23 cellular contexts compared by ENCODE assay signal in genomic region chr6:91565207-91565606, GRCh38.
DNase-seq lines count a peak whose midpoint lies in the region; ATAC-seq, FAIRE-seq and TF ChIP-seq lines count a peak whose summit lies in the region.
"Had no signal": no experiment of that assay in that cellular context is flagged by ENCODE, and none has a peak within 500 bp of the region (broad histone marks: within the 10 kb centered on the region; RNA-seq: fewer than 3 reads in every experiment).

No MANE protein-coding gene starts in this region.

- TF ChIP-seq CTCF in HepG2 (CRISPR knock-in tag; IDR thresholded peaks at IDR 0.05) = no peak
- TF ChIP-seq CTCF in right lobe of liver (IDR thresholded peaks at IDR 0.05) = no peak
- TF ChIP-seq CTCF in K562 (IDR thresholded peaks at IDR 0.05 in 2 of 3, conservative IDR thresholded peaks at IDR 0.05 in 1 of 3; ENCODE audit: insufficient read depth in 2 of 3, low read depth in 1 of 3, low read length in 3 of 3) = no peak
- TF ChIP-seq CTCF in spleen (IDR thresholded peaks at IDR 0.05 in 8 of 11, conservative IDR thresholded peaks at IDR 0.05 in 3 of 11) = no peak
- TF ChIP-seq CTCF in GM13977 (IDR thresholded peaks at IDR 0.05; ENCODE audit: extremely low read depth, insufficient read depth, missing control alignments) = no peak

- TF ChIP-seq EP300 in HepG2 (IDR thresholded peaks at IDR 0.05; ENCODE audit: low read depth in 2 of 2, low read length in 2 of 2) (no peak), HepG2 (CRISPR knock-in tag; IDR thresholded peaks at IDR 0.05; ENCODE audit: borderline replicate concordance) (no peak), K562 (IDR thresholded peaks at IDR 0.05; ENCODE audit: low read length) (no peak)

- H2BK5ac ChIP-seq in mesenchymal stem cell (ENCODE audit: low read depth, low read length, poor library complexity, severe bottlenecking) = peak overlapping the region; percentile 25

- no peak overlapping the region for H3K4me2 ChIP-seq in HepG2 (ENCODE audit: low read depth, low read length)
- H3K4me2 ChIP-seq in K562 (ENCODE audit: insufficient read depth, low read length) = no peak overlapping the region
- no peak overlapping the region for H3K4me2 ChIP-seq in mesenchymal stem cell (ENCODE audit: low read length, poor library complexity, severe bottlenecking)
- H3K4me2 ChIP-seq: BLaER1 had no signal

- H3K4ac ChIP-seq in mesenchymal stem cell (ENCODE audit: low read depth in 1 of 2, low read length in 2 of 2) = no peak overlapping the region

- ATAC-seq in HepG2 = no peak
- no peak for ATAC-seq in right lobe of liver
- no peak for ATAC-seq in K562

- H3K9ac ChIP-seq in HepG2 (ENCODE audit: insufficient read depth, low read depth, low read length) (no peak overlapping the region), K562 (ENCODE audit: insufficient read depth in 1 of 2, low read depth in 2 of 2, low read length in 2 of 2) (no peak overlapping the region), mesenchymal stem cell (ENCODE audit: low read length) (no peak overlapping the region)
- H3K9ac ChIP-seq: BLaER1 had no signal

- no peak overlapping the region for H3K23ac ChIP-seq in mesenchymal stem cell (ENCODE audit: low read length in 2 of 2)

- BruUV-seq in HepG2 (replicated peaks; lab: Mats Ljungman, UMichigan) = no TSS peak
- no TSS peak for BruUV-seq in K562 (replicated peaks; lab: Mats Ljungman, UMichigan)

- H2AK5ac ChIP-seq in mesenchymal stem cell (ENCODE audit: low read length, severe bottlenecking) = no peak overlapping the region

- in situ Hi-C loops in HepG2 (cut with HindIII; ENCODE audit: extremely low pct_ligation_motif_present, low pct_unique_long_range_greater_than_20kb) (no loop called here), K562 (cut with MboI) (no loop called here), GM13977 (cut with MboI; ENCODE audit: low pct_unique_long_range_greater_than_20kb, low sequenced_read_pairs, unreplicated experiment) (no loop called here)

- no peak for FAIRE-seq in HepG2 (lab: Jason Lieb, UNC)
- no peak for FAIRE-seq in K562 (lab: Jason Lieb, UNC)
- FAIRE-seq: G401.6, GM12891, GM18507 had no signal

- no peak overlapping the region for H2BK12ac ChIP-seq in mesenchymal stem cell (ENCODE audit: low read length in 2 of 2)

- no peak overlapping the region for H4K8ac ChIP-seq in mesenchymal stem cell (ENCODE audit: low read length)

- no peak overlapping the region for H2BK15ac ChIP-seq in mesenchymal stem cell (ENCODE audit: low read depth, poor library complexity, severe bottlenecking)

- no peak overlapping the region for H4K91ac ChIP-seq in mesenchymal stem cell (ENCODE audit: low read length)

- no peak overlapping the region for H3K18ac ChIP-seq in mesenchymal stem cell (ENCODE audit: low read depth in 1 of 2, low read length in 2 of 2)

- CTCF ChIA-PET in HepG2 (lab: Yijun Ruan, JAX; ENCODE audit: low intra/inter-chr PET ratio, low total read pairs) (no interaction called here), K562 (lab: Yijun Ruan, JAX; ENCODE audit: low intra/inter-chr PET ratio) (no interaction called here)

- no peak overlapping the region for H2AFZ ChIP-seq in HepG2 (ENCODE audit: low read length)
- no peak overlapping the region for H2AFZ ChIP-seq in K562 (ENCODE audit: low read depth, low read length)
- H2AFZ ChIP-seq in mesenchymal stem cell (ENCODE audit: low read depth, low read length) = no peak overlapping the region

- H4K20me1 ChIP-seq in HepG2 (ENCODE audit: insufficient read depth, low read length) = no peaks in the 10 kb centered on the region
- no peaks in the 10 kb centered on the region for H4K20me1 ChIP-seq in K562 (replicated peaks; ENCODE audit: control insufficient read depth, insufficient read depth, low read length)
- H4K20me1 ChIP-seq: BLaER1 had no signal

- no peak overlapping the region for H3K14ac ChIP-seq in mesenchymal stem cell (ENCODE audit: low read length in 2 of 2)

- H3K79me2 ChIP-seq in HepG2 (ENCODE audit: insufficient read depth, low read length) (no peaks in the 10 kb centered on the region), K562 (ENCODE audit: control insufficient read depth, insufficient read depth, low read length) (no peaks in the 10 kb centered on the region)

- WGBS in HepG2 (ENCODE audit: low lambda C conversion rate) = 0% methylated on average over 3 of the region's 3 CpGs
- WGBS in right lobe of liver (ENCODE audit: insufficient coverage, low coverage, low lambda C conversion rate, missing lambda C conversion rate) = 49% methylated on average over 3 of the region's 3 CpGs
- 2% methylated on average over 3 of the region's 3 CpGs for WGBS in K562 (ENCODE audit: insufficient coverage, low coverage, missing lambda C conversion rate)
- WGBS in mesenchymal stem cell = 29% methylated on average over 1 of the region's 3 CpGs
- WGBS in spleen, 5 donors = 62 to 77% (median 69%) methylated on average over 3 of the region's 3 CpGs

- H3K4me3 ChIP-seq in HepG2 (replicated peaks in 1 of 3; ENCODE audit: insufficient read depth in 1 of 3, low read depth in 2 of 3, low read length in 3 of 3) (no peak overlapping the region), right lobe of liver (no peak overlapping the region), K562 (no peak overlapping the region), mesenchymal stem cell (ENCODE audit: insufficient read depth in 1 of 2, low read depth in 1 of 2, low read length in 2 of 2) (no peak overlapping the region), spleen (no peak overlapping the region)
- H3K4me3 ChIP-seq: BLaER1 had no signal

- intact Hi-C loops in HepG2 (cut with micrococcal nuclease; ENCODE audit: unreplicated experiment) = no loop called here
- intact Hi-C loops in right lobe of liver (cut with DNase I) = no loop called here
- intact Hi-C loops in K562 (cut with micrococcal nuclease) = no loop called here
- intact Hi-C loops in spleen (cut with DNase I; ENCODE audit: low total_unique reads) = no loop called here

- H3K9me1 ChIP-seq in K562 (ENCODE audit: control insufficient read depth, insufficient read depth, low read length) = no peaks in the 10 kb centered on the region

- H3K4me1 ChIP-seq in HepG2 (ENCODE audit: insufficient read depth, low read length) (no peaks in the 10 kb centered on the region), right lobe of liver (no peaks in the 10 kb centered on the region), K562 (replicated peaks in 1 of 2; ENCODE audit: control insufficient read depth in 2 of 2, insufficient read depth in 2 of 2, low read length in 2 of 2) (no peaks in the 10 kb centered on the region), mesenchymal stem cell (ENCODE audit: control insufficient read depth, insufficient read depth, low read depth, low read length) (no peaks in the 10 kb centered on the region), spleen (no peaks in the 10 kb centered on the region)
- H3K4me1 ChIP-seq: BE2C, BLaER1 had no signal

- H3K27me3 ChIP-seq in HepG2 (ENCODE audit: control insufficient read depth in 1 of 2, insufficient read depth in 2 of 2, low read length in 2 of 2) (no peaks in the 10 kb centered on the region), right lobe of liver (no peaks in the 10 kb centered on the region), K562 (ENCODE audit: control insufficient read depth in 2 of 2, insufficient read depth in 2 of 2, low read length in 2 of 2) (no peaks in the 10 kb centered on the region), mesenchymal stem cell (ENCODE audit: control insufficient read depth in 1 of 2, insufficient read depth in 1 of 2, low read length in 2 of 2) (no peaks in the 10 kb centered on the region), spleen (replicated peaks in 1 of 7) (no peaks in the 10 kb centered on the region)
- H3K27me3 ChIP-seq: BE2C, BLaER1 had no signal

- H2BK120ac ChIP-seq in mesenchymal stem cell (ENCODE audit: low read depth, low read length) = no peak overlapping the region

- POLR2A ChIA-PET in HepG2 (lab: Yijun Ruan, JAX) (no interaction called here), K562 (lab: Yijun Ruan, JAX) (no interaction called here)

- H3K9me3 ChIP-seq in HepG2 (ENCODE audit: low read length) (peaks cover 23% of the 10 kb centered on the region), right lobe of liver (no peaks in the 10 kb centered on the region), K562 (replicated peaks; ENCODE audit: control insufficient read depth, insufficient read depth, low read depth, low read length) (no peaks in the 10 kb centered on the region), mesenchymal stem cell (ENCODE audit: control insufficient read depth, low read length) (peaks cover 3% of the 10 kb centered on the region), spleen (peaks cover 0 to 22% (median 9%) of the 10 kb centered on the region in 8 donors)
- H3K9me3 ChIP-seq: BE2C had no signal

- TF ChIP-seq POLR2A in HepG2 (IDR thresholded peaks at IDR 0.05; ENCODE audit: insufficient read depth in 1 of 2, low read depth in 2 of 2, low read length in 2 of 2) = no peak
- TF ChIP-seq POLR2A in right lobe of liver (IDR thresholded peaks at IDR 0.05) = no peak
- TF ChIP-seq POLR2A in K562 (conservative IDR thresholded peaks at IDR 0.05) = no peak
- no peak for TF ChIP-seq POLR2A in spleen (IDR thresholded peaks at IDR 0.05)

- H3K79me1 ChIP-seq in mesenchymal stem cell (replicated peaks; ENCODE audit: low read length, poor library complexity, severe bottlenecking) = no peaks in the 10 kb centered on the region

- no peak overlapping the region for H3K27ac ChIP-seq in HepG2 (ENCODE audit: extremely low read length, insufficient read depth, low read length)
- H3K27ac ChIP-seq in right lobe of liver = no peak overlapping the region
- no peak overlapping the region for H3K27ac ChIP-seq in K562 (ENCODE audit: extremely low read depth, low read depth, low read length)
- no peak overlapping the region for H3K27ac ChIP-seq in mesenchymal stem cell (ENCODE audit: low read length, poor library complexity, severe bottlenecking)
- no peak overlapping the region for H3K27ac ChIP-seq in spleen
- H3K27ac ChIP-seq: 22Rv1, BLaER1 had no signal

- DNase-seq in HepG2 (ENCODE audit: low spot score) (no peak), right lobe of liver (no peak), K562 (ENCODE audit: extremely low read depth in 1 of 4, low spot score in 3 of 4) (no peak), mesenchymal stem cell (no peak), spleen (no peak), GM13977 (ENCODE audit: low spot score) (no peak)
- DNase-seq in stimulated activated CD4-positive, alpha-beta T cell treated with anti-CD3 and anti-CD28 coated beads, Interleukin-2, amount 100 ng/mL, for 24 hours = no peak
- DNase-seq: ACHN; BE2C; C1 segment of cervical spinal cord; CD4-positive, alpha-beta memory T cell; CD4-positive, CD25-positive, alpha-beta regulatory T cell; CD8-positive, alpha-beta memory T cell; COR-L47; DMS 273 treated with DMSO at 0.1 percent for 48 hours; DMS153; DMS79 treated with DMSO at 0.1 percent for 48 hours; GF-D8 had no signal

- no peak for TF ChIP-seq RAD21 in HepG2 (CRISPR knock-in tag; IDR thresholded peaks at IDR 0.05)
- no peak for TF ChIP-seq RAD21 in K562 (CRISPR knock-in tag; conservative IDR thresholded peaks at IDR 0.05 in 1 of 2, IDR thresholded peaks at IDR 0.05 in 1 of 2)

- H3K36me3 ChIP-seq in HepG2 (replicated peaks in 1 of 2; ENCODE audit: control insufficient read depth in 1 of 2, insufficient read depth in 2 of 2, low read length in 2 of 2) = no peaks in the 10 kb centered on the region
- no peaks in the 10 kb centered on the region for H3K36me3 ChIP-seq in right lobe of liver
- H3K36me3 ChIP-seq in K562 (ENCODE audit: control insufficient read depth, insufficient read depth, low read length) = no peaks in the 10 kb centered on the region
- no peaks in the 10 kb centered on the region for H3K36me3 ChIP-seq in mesenchymal stem cell (ENCODE audit: control insufficient read depth in 1 of 2, insufficient read depth in 2 of 2, low read depth in 1 of 2, low read length in 2 of 2)
- H3K36me3 ChIP-seq in spleen = no peaks in the 10 kb centered on the region
- H3K36me3 ChIP-seq: BE2C, BLaER1 had no signal

Comparison
In these comparisons a context has a peak if more than half of its experiments do, and no peak if none do; other contexts are left out.
1. Of the 241 proteins assayed by ChIP-seq in both HepG2 and K562: peak only in HepG2: none; only in K562: MAFG; in both: MAFF and MAFK; in neither: 238.